In genomic region chrX:135429429-135429828, GRCh38 we compare ENCODE assay signal across 23 cellular contexts. TPM values are rescaled to one million over a fixed set of nuclear protein-coding genes. Genes with fewer than 3 reads are reported as not detected.
"Had no signal": no experiment of that assay in that cellular context is flagged by ENCODE, and none has a peak within 500 bp of the region (broad histone marks: within the 10 kb centered on the region; RNA-seq: fewer than 3 reads in every experiment).

No MANE protein-coding gene starts in this region.

- H3K27ac Mint-ChIP-seq: dendritic cell treated with granulocyte-macrophage colony-stimulating factor and Interleukin-4, amounts not matched to agents 40 ng/mL and 50 ng/mL, for 4 days; effector memory CD8-positive, alpha-beta T cell; endodermal cell; mesothelial cell of epicardium; naive B cell had no signal

- H3K4me1 Mint-ChIP-seq: naive B cell had no signal

- ATAC-seq: effector memory CD8-positive, alpha-beta T cell; foreskin keratinocyte; gastroesophageal sphincter; heart left ventricle; left cardiac atrium; left lung; left ventricle myocardium superior; lower lobe of right lung; mucosa of descending colon had no signal

- H3K4me3 Mint-ChIP-seq: dendritic cell treated with granulocyte-macrophage colony-stimulating factor and Interleukin-4, amounts not matched to agents 40 ng/mL and 50 ng/mL, for 4 days; effector memory CD8-positive, alpha-beta T cell; endodermal cell; mesothelial cell of epicardium; naive B cell had no signal

- FAIRE-seq: endometrium, frontal cortex, islet of Langerhans, keratinocyte had no signal

- DNase-seq: colonic mucosa; cortex of kidney; effector CD8-positive, alpha-beta T cell; effector memory CD8-positive, alpha-beta T cell; endodermal cell; foreskin keratinocyte; heart left ventricle; hippocampal formation; left cardiac atrium; left lung; left ventricle myocardium superior; lower lobe of right lung; mesenchymal stem cell; mucosa of descending colon; naive B cell had no signal

RNA-seq across cellular contexts. Expression of gene SMIM10L2A, which starts 7.7 kb away (rescaled TPM):
- total RNA-seq: fibroblast of villous mesenchyme had no signal
